11 cellular contexts compared by ENCODE assay signal in the genomic region with DNA sequence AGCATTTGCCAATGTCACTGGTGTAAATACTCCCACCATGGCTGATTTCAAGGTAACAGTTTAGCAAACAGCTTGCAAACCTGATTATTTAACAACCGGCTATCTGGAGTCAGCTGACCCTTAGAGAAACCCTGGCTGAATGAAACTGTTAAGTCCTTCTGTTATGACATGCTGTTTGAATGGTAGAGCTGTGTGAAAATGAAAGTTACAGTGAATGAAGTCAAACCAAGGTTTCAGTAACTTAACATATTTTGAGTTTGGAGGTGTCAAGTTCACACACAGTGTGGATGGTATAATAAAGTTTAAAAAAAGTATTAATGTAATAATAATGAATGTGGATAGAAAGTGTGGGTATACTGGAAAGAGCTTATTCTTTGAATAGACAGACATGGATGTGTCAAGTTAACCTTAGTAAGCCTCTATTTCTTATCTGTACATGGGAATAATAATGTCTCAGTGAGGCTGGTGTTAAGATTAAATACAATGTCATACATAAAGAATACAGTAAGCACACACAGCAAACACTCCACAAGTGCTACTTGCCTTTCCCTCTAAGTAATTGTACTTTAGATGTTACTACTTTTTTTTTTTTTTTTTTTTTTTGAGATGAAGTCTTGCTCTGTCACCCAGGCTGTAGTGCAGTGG.
A peak's percentile ranks its signal among the peaks of the same experiment; 100 is the strongest.
DNase-seq lines count a peak whose midpoint lies in the region; ATAC-seq and FAIRE-seq lines count a peak whose summit lies in the region.
"Had no signal": no experiment of that assay in that cellular context is flagged by ENCODE, and none has a peak within 500 bp of the region (broad histone marks: within the 10 kb centered on the region; RNA-seq: fewer than 3 reads in every experiment).

No MANE protein-coding gene starts in this region.

- peak; percentile 4 for DNase-seq in MV-4-11 (lab: John Stamatoyannopoulos, UW)
- DNase-seq in SW480 (ENCODE audit: low spot score), result no peak
- no peak for DNase-seq in urothelium cell line (ENCODE audit: low spot score)
- DNase-seq in anterior cingulate cortex (lab: John Stamatoyannopoulos, UW), result no peak
- DNase-seq in DMS153 (lab: John Stamatoyannopoulos, UW), result no peak
- DNase-seq: stimulated activated CD4-positive, alpha-beta T cell treated with anti-CD3 and anti-CD28 coated beads, Interleukin-12 subunit alpha, Interleukin-12 subunit beta, amount 100 ng/mL, for 4 hours had no signal

- peak; percentile 98 for ATAC-seq in GM18517 (IDR thresholded peaks at IDR 0.05; ENCODE audit: unreplicated experiment)
- ATAC-seq in GM19467 (IDR thresholded peaks at IDR 0.05; ENCODE audit: unreplicated experiment), result peak; percentile 99
- ATAC-seq in HG02943 (IDR thresholded peaks at IDR 0.05; ENCODE audit: low read depth, unreplicated experiment), result peak; percentile 99

- no peak for FAIRE-seq in urothelium cell line (lab: Jason Lieb, UNC)
- FAIRE-seq: H1, TTC549 had no signal
